In the genomic region with DNA sequence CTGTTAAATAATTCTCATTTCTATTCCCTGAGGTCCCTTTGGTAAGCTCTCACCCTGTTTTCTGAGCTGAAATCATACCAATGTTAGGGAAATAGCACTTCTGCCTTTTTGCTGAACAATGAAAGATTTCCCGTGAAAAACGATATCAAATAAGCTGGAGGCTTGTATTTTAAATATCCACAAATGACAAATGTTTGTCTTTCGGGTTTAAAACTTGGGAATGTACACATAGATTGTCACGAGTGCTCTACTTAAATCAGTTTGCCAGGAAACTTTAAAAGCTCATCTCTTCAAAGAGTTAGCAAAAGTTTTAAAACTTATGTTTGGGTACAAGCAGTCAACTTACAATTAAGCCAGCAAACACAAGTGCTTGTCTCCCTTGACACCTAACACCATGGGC, we compare ENCODE assay signal across 25 cellular contexts.
"Had no signal": no experiment of that assay in that cellular context is flagged by ENCODE, and none has a peak within 500 bp of the region (broad histone marks: within the 10 kb centered on the region; RNA-seq: fewer than 3 reads in every experiment).

No MANE protein-coding gene starts in this region.

- H3K4me1 ChIP-seq: colonic mucosa, esophagus muscularis mucosa, esophagus squamous epithelium, foreskin keratinocyte, gastrocnemius medialis, gastroesophageal sphincter, heart left ventricle, heart right ventricle had no signal

- H2AFZ ChIP-seq: hepatocyte had no signal

- DNase-seq: colonic mucosa; cortex of kidney; dermis blood vessel endothelial cell; dorsolateral prefrontal cortex; effector CD4-positive, alpha-beta T cell; effector CD8-positive, alpha-beta T cell; effector memory CD4-positive, alpha-beta T cell; effector memory CD8-positive, alpha-beta T cell; endodermal cell; erythroblast; esophagus squamous epithelium; foreskin fibroblast; foreskin keratinocyte; foreskin melanocyte; gastrocnemius medialis; glutamatergic neuron; head of caudate nucleus; heart left ventricle; heart right ventricle had no signal

- H3K4me2 ChIP-seq: hepatocyte had no signal

- H3K4me3 ChIP-seq: colonic mucosa, coronary artery, dorsolateral prefrontal cortex, esophagus muscularis mucosa, esophagus squamous epithelium, gastrocnemius medialis, gastroesophageal sphincter, heart left ventricle, heart right ventricle, hepatocyte had no signal

- H3K36me3 ChIP-seq: colonic mucosa, esophagus muscularis mucosa, esophagus squamous epithelium, gastrocnemius medialis, gastroesophageal sphincter, heart left ventricle, heart right ventricle had no signal

- H3K9me3 ChIP-seq: colonic mucosa, esophagus muscularis mucosa, esophagus squamous epithelium, gastrocnemius medialis, gastroesophageal sphincter, heart left ventricle had no signal

- H3K79me2 ChIP-seq: hepatocyte had no signal

- H3K27ac ChIP-seq: colonic mucosa, coronary artery, dorsolateral prefrontal cortex, epithelial cell of prostate, esophagus muscularis mucosa, esophagus squamous epithelium, foreskin keratinocyte, gastrocnemius medialis, gastroesophageal sphincter, heart left ventricle, heart right ventricle, hepatocyte had no signal

- H3K27me3 ChIP-seq: colonic mucosa, esophagus muscularis mucosa, esophagus squamous epithelium, foreskin keratinocyte, gastrocnemius medialis, gastroesophageal sphincter, heart left ventricle, heart right ventricle had no signal

- ATAC-seq: effector memory CD8-positive, alpha-beta T cell; esophagus mucosa; foreskin keratinocyte; gastrocnemius medialis; gastroesophageal sphincter; heart left ventricle; heart right ventricle had no signal
